In genomic region chr11:47923667-47924066, GRCh38 we compare ENCODE assay signal across 15 cellular contexts. TPM values are rescaled to one million over a fixed set of nuclear protein-coding genes. Genes with fewer than 3 reads are reported as not detected.
DNase-seq lines count a peak whose midpoint lies in the region; ATAC-seq, FAIRE-seq and TF ChIP-seq lines count a peak whose summit lies in the region.
"Had no signal": no experiment of that assay in that cellular context is flagged by ENCODE, and none has a peak within 500 bp of the region (broad histone marks: within the 10 kb centered on the region; RNA-seq: fewer than 3 reads in every experiment).

No MANE protein-coding gene starts in this region.

- no peaks in the 10 kb centered on the region for H4K20me1 ChIP-seq in BLaER1 treated with 17β-estradiol and CSF1 and Interleukin-3, amounts not matched to agents 10 nM and 100 nM

- peaks cover 55 to 86% (median 71%) of the 10 kb centered on the region in 10 experiments for H3K4me1 ChIP-seq in BLaER1 treated with 17β-estradiol and CSF1 and Interleukin-3, amounts not matched to agents 10 nM and 100 nM
- H3K4me1 ChIP-seq in parathyroid adenoma = peaks cover 19% of the 10 kb centered on the region
- H3K4me1 ChIP-seq: uterus had no signal

- peak; percentile 13 for DNase-seq in RCC 7860 (ENCODE audit: low spot score)
- peak; percentile 41 for DNase-seq in fibroblast of villous mesenchyme (ENCODE audit: low read depth)
- no peak for DNase-seq in hippocampal formation (lab: John Stamatoyannopoulos, UW)
- DNase-seq in NCI-H226 = no peak
- DNase-seq: activated CD4-positive, alpha-beta T cell treated with anti-CD3 and anti-CD28 coated beads for 4 hours; activated naive CD4-positive, alpha-beta T cell; CD4-positive, alpha-beta T cell; effector memory CD8-positive, alpha-beta T cell; immature natural killer cell had no signal

- FAIRE-seq in RCC 7860 (lab: Jason Lieb, UNC) = no peak
- FAIRE-seq: GM12891 had no signal

- TF ChIP-seq CTCF in fibroblast of villous mesenchyme (IDR thresholded peaks at IDR 0.05; ENCODE audit: insufficient read depth, low read depth, low read length) = no peak
- TF ChIP-seq CTCF in parathyroid adenoma (IDR thresholded peaks at IDR 0.05) = no peak

- H3K27me3 ChIP-seq in BLaER1 treated with 17β-estradiol and CSF1 and Interleukin-3, amounts not matched to agents 10 nM and 100 nM = no peaks in the 10 kb centered on the region
- no peaks in the 10 kb centered on the region for H3K27me3 ChIP-seq in parathyroid adenoma (ENCODE audit: control insufficient read depth, insufficient read depth, low read length)
- H3K27me3 ChIP-seq: uterus had no signal

- H3K9me3 ChIP-seq in BLaER1 treated with 17β-estradiol and CSF1 and Interleukin-3, amounts not matched to agents 10 nM and 100 nM (replicated peaks in 1 of 11) = no peaks in the 10 kb centered on the region
- no peaks in the 10 kb centered on the region for H3K9me3 ChIP-seq in parathyroid adenoma (ENCODE audit: control insufficient read depth, low read length)
- H3K9me3 ChIP-seq: uterus had no signal

- H3K4me3 ChIP-seq in BLaER1 treated with 17β-estradiol and CSF1 and Interleukin-3, amounts not matched to agents 10 nM and 100 nM = no peak overlapping the region
- H3K4me3 ChIP-seq in fibroblast of villous mesenchyme (ENCODE audit: low read depth, low read length) (no peak overlapping the region), parathyroid adenoma (ENCODE audit: low read depth, low read length) (no peak overlapping the region)
- H3K4me3 ChIP-seq: uterus had no signal

- H3K27ac ChIP-seq in BLaER1 treated with 17β-estradiol and CSF1 and Interleukin-3, amounts not matched to agents 10 nM and 100 nM = peak overlapping the region in 3 of 11 experiments; percentile 11 to 49 (median 16); a peak in 3 of 22 replicates
- H3K27ac ChIP-seq in parathyroid adenoma = peak overlapping the region; percentile 78
- H3K27ac ChIP-seq: uterus had no signal

- peak overlapping the region; percentile 46 for H2AFZ ChIP-seq in parathyroid adenoma

- peak overlapping the region in 7 of 11 experiments; percentile 14 to 79 (median 53); a peak in 10 of 22 replicates for H3K4me2 ChIP-seq in BLaER1 treated with 17β-estradiol and CSF1 and Interleukin-3, amounts not matched to agents 10 nM and 100 nM
- no peak overlapping the region for H3K4me2 ChIP-seq in parathyroid adenoma (ENCODE audit: low read length)

- ATAC-seq in GM21717 (IDR thresholded peaks at IDR 0.05; ENCODE audit: unreplicated experiment) (no peak), GM18867 (IDR thresholded peaks at IDR 0.05; ENCODE audit: unreplicated experiment) (no peak)
- ATAC-seq: effector memory CD8-positive, alpha-beta T cell had no signal

- peak overlapping the region in 1 of 11 experiments; percentile 31; a peak in 1 of 22 replicates for H3K9ac ChIP-seq in BLaER1 treated with 17β-estradiol and CSF1 and Interleukin-3, amounts not matched to agents 10 nM and 100 nM
- no peak overlapping the region for H3K9ac ChIP-seq in parathyroid adenoma

- H3K79me2 ChIP-seq in parathyroid adenoma = no peaks in the 10 kb centered on the region

- H3K36me3 ChIP-seq in BLaER1 treated with 17β-estradiol and CSF1 and Interleukin-3, amounts not matched to agents 10 nM and 100 nM = no peaks in the 10 kb centered on the region
- no peaks in the 10 kb centered on the region for H3K36me3 ChIP-seq in parathyroid adenoma (ENCODE audit: control insufficient read depth, insufficient read depth, low read length)
- H3K36me3 ChIP-seq: uterus had no signal

RNA-seq across cellular contexts. Expression of gene PTPRJ, which starts 56.7 kb away (rescaled TPM):
- 18.7 and 29.8 TPM in 2 replicates for total RNA-seq in fibroblast of villous mesenchyme

Comparison
In these comparisons a context has a peak if more than half of its experiments do, and no peak if none do; other contexts are left out.
1. DNase-seq: peak in RCC 7860 (single experiment) and fibroblast of villous mesenchyme (single experiment); none in hippocampal formation (0 of 2) and NCI-H226 (single experiment).